Comparison of ENCODE assay signal across 8 cellular contexts in genomic region chr12:127165567-127166392, GRCh38.
DNase-seq lines count a peak whose midpoint lies in the region; ATAC-seq and TF ChIP-seq lines count a peak whose summit lies in the region.

No MANE protein-coding gene starts in this region.

- H3K9me2 ChIP-seq in SK-N-SH, result no peaks in the 10 kb centered on the region

- peak; percentile 95 for DNase-seq in SK-N-SH
- DNase-seq in activated naive CD4-positive, alpha-beta T cell treated with anti-CD3 and anti-CD28 coated beads, Interleukin-2, amount 50 U/mL, for 16 hours, result peak; percentile 86
- peak; percentile 37 to 89 (median 77) for DNase-seq in head of caudate nucleus
- DNase-seq in osteoblast (ENCODE audit: insufficient read length, low spot score, missing footprints), result peak; percentile 94
- DNase-seq in OCI-M2 (lab: John Stamatoyannopoulos, UW; ENCODE audit: unreplicated experiment), result no peak

- CTCF ChIA-PET in SK-N-SH (lab: Yijun Ruan, JAX), result interaction anchor here (1.2 kb wide), 1 partner anchor 57 kb away, joined by 3 read pairs; no protein-coding TSS in a partner anchor

- H4K20me1 ChIP-seq in SK-N-SH (ENCODE audit: insufficient read depth), result no peaks in the 10 kb centered on the region
- no peaks in the 10 kb centered on the region for H4K20me1 ChIP-seq in osteoblast (ENCODE audit: insufficient read depth, low read length)

- H3K27me3 ChIP-seq in SK-N-SH (ENCODE audit: insufficient read depth) (no peaks in the 10 kb centered on the region), osteoblast (ENCODE audit: insufficient read depth, low read length) (no peaks in the 10 kb centered on the region), subcutaneous abdominal adipose tissue (ENCODE audit: control insufficient read depth in 5 of 5, insufficient read depth in 4 of 5, low read length in 5 of 5) (no peaks in the 10 kb centered on the region)

- TF ChIP-seq CTCF in SK-N-SH (IDR thresholded peaks at IDR 0.05) (no peak), osteoblast (IDR thresholded peaks at IDR 0.05; ENCODE audit: extremely low read depth, low read depth, low read length) (no peak)

- H3K36me3 ChIP-seq in SK-N-SH (replicated peaks in 1 of 2; ENCODE audit: control insufficient read depth in 1 of 2, insufficient read depth in 2 of 2, low read length in 1 of 2) (no peaks in the 10 kb centered on the region), osteoblast (ENCODE audit: insufficient read depth, low read length) (no peaks in the 10 kb centered on the region), subcutaneous abdominal adipose tissue (ENCODE audit: control insufficient read depth in 5 of 5, insufficient read depth in 5 of 5, low read length in 5 of 5) (no peaks in the 10 kb centered on the region)

- POLR2A ChIA-PET in SK-N-SH (lab: Yijun Ruan, JAX), result interaction anchor here (0.7 to 2.0 kb wide), 2 partner anchors 20 to 1082 kb away, joined by 3 to 8 read pairs; no protein-coding TSS in a partner anchor

- H3K4me3 ChIP-seq in SK-N-SH (ENCODE audit: low read depth in 2 of 2, low read length in 1 of 2), result peak overlapping the region; percentile 41 to 56; a peak in 3 of 4 replicates
- peak overlapping the region; percentile 67 for H3K4me3 ChIP-seq in osteoblast (ENCODE audit: insufficient read depth, low read length)
- peak overlapping the region; percentile 40 to 56 (median 44) for H3K4me3 ChIP-seq in subcutaneous abdominal adipose tissue (ENCODE audit: low read depth in 1 of 5, low read length in 5 of 5)

- 17% methylated on average over 27 of the region's 69 CpGs for WGBS in SK-N-SH (ENCODE audit: low lambda C conversion rate)

- TF ChIP-seq RAD21 in SK-N-SH (IDR thresholded peaks at IDR 0.05; ENCODE audit: low read length), result no peak

- peak overlapping the region; percentile 19; the same call in 1 of the 2 replicates for H3K4me2 ChIP-seq in SK-N-SH
- H3K4me2 ChIP-seq in osteoblast (ENCODE audit: insufficient read depth, low read length), result peak overlapping the region; percentile 75

- H3K4me1 ChIP-seq in SK-N-SH (ENCODE audit: control insufficient read depth in 1 of 2, insufficient read depth in 2 of 2, low read depth in 1 of 2, low read length in 1 of 2) (no peaks in the 10 kb centered on the region; a peak in 1 of 4 replicates), osteoblast (ENCODE audit: insufficient read depth, low read length) (peaks cover 32% of the 10 kb centered on the region), subcutaneous abdominal adipose tissue (ENCODE audit: control insufficient read depth in 5 of 5, insufficient read depth in 5 of 5, low read length in 5 of 5) (peaks cover 0 to 16% (median 10%) of the 10 kb centered on the region in 5 donors)

- H3K9me3 ChIP-seq in SK-N-SH (no peaks in the 10 kb centered on the region), osteoblast (ENCODE audit: low read depth, low read length) (no peaks in the 10 kb centered on the region), subcutaneous abdominal adipose tissue (ENCODE audit: control insufficient read depth in 5 of 5, low read length in 5 of 5) (peaks cover 0 to 6% (median 0%) of the 10 kb centered on the region in 5 donors)

- H3K79me2 ChIP-seq in SK-N-SH (ENCODE audit: insufficient read depth) (no peaks in the 10 kb centered on the region), osteoblast (ENCODE audit: insufficient read depth, low read length) (no peaks in the 10 kb centered on the region)

- ATAC-seq in GM18511 (IDR thresholded peaks at IDR 0.05; ENCODE audit: unreplicated experiment), result peak; percentile 56
- peak; percentile 42 for ATAC-seq in HG03520 (IDR thresholded peaks at IDR 0.05; ENCODE audit: unreplicated experiment)

- intact Hi-C loops in head of caudate nucleus (cut with DNase I), result no loop called here

- H3K27ac ChIP-seq in SK-N-SH (ENCODE audit: low read depth in 2 of 2, low read length in 1 of 2), result peak overlapping the region in 1 of 2 experiments; percentile 64; a peak in 2 of 4 replicates
- H3K27ac ChIP-seq in osteoblast (ENCODE audit: low read depth, low read length), result peak overlapping the region; percentile 72
- H3K27ac ChIP-seq in subcutaneous abdominal adipose tissue (ENCODE audit: low read depth, low read length), result peak overlapping the region; percentile 50

- no peak for TF ChIP-seq EP300 in SK-N-SH (IDR thresholded peaks at IDR 0.05; ENCODE audit: borderline replicate concordance in 1 of 2, low read depth in 1 of 2, low read length in 1 of 2)

- 0 out of 2 replicates have a peak overlapping the region, but pooled peaks have one; percentile 46 for H2AFZ ChIP-seq in SK-N-SH (ENCODE audit: low read depth)
- H2AFZ ChIP-seq in osteoblast (ENCODE audit: low read length), result peak overlapping the region; percentile 66

- H3F3A ChIP-seq in SK-N-SH (replicated peaks; ENCODE audit: insufficient read depth), result no peaks in the 10 kb centered on the region

- H3K9ac ChIP-seq in SK-N-SH (peak overlapping the region; percentile 68), subcutaneous abdominal adipose tissue (ENCODE audit: low read length in 5 of 5) (peak overlapping the region in 2 of 5 donors; percentile 12 to 37)

TF ChIP-seq in SK-N-SH, 30 proteins besides CTCF, POLR2A, EP300 and RAD21:
- TF ChIP-seq, protein P1, sequence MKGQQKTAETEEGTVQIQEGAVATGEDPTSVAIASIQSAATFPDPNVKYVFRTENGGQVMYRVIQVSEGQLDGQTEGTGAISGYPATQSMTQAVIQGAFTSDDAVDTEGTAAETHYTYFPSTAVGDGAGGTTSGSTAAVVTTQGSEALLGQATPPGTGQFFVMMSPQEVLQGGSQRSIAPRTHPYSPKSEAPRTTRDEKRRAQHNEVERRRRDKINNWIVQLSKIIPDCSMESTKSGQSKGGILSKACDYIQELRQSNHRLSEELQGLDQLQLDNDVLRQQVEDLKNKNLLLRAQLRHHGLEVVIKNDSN (IDR thresholded peaks at IDR 0.05; ENCODE audit: borderline replicate concordance, low read depth), result no peak
